ENCODE assay signal across 8 cellular contexts in the genomic region with DNA sequence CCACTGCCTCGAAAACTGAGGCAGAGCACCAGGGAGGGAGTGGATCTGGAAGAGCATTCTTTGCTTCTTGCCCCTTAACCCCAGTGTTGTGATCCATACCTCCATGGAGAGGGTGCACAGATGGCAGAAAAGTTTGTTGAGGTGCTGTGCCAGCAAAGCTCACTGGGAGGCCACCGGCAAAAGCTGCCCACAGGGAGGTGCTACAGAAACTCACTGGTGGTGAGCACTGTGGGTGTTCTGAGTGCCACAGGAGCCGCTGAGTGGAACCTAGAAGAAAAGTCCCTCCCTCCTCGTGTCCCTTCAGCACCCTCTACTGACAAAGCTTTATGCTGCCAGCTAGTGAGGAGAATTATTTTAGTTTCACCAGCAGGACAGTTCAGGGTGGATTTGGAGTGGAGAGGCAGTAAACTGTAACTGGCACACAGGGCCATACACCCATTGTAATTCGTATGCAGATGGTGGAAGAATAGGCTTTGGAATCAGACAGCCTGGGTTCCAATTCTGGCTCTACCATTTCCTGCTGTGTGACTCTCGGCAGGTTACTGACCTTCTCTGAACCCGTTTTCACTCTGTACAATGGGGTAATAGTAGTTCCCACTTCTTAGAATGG.
DNase-seq lines count a peak whose midpoint lies in the region; ATAC-seq and TF ChIP-seq lines count a peak whose summit lies in the region.

No MANE protein-coding gene starts in this region.

- peaks cover 21% of the 10 kb centered on the region for H3K36me3 ChIP-seq in SJSA1

- peak overlapping the region; percentile 54 for H3K27ac Mint-ChIP-seq in activated naive CD8-positive, alpha-beta T cell treated with anti-CD3 and anti-CD28 coated beads, Interleukin-2, amount 50 U/mL, for 24 hours

- H3K4me3 ChIP-seq in HL-60 (replicated peaks; ENCODE audit: insufficient read depth, low read length) (no peak overlapping the region), SJSA1 (no peak overlapping the region), right cardiac atrium (ENCODE audit: low read length) (no peak overlapping the region)

- 46% methylated on average over 7 of the region's 7 CpGs for WGBS in right cardiac atrium

- H3K27me3 ChIP-seq in HL-60 (ENCODE audit: insufficient read depth, poor library complexity, severe bottlenecking) (no peaks in the 10 kb centered on the region), SJSA1 (replicated peaks) (no peaks in the 10 kb centered on the region), right cardiac atrium (ENCODE audit: control insufficient read depth, insufficient read depth) (no peaks in the 10 kb centered on the region)

- DNase-seq in DMS114 treated with DMSO at 0.1 percent for 48 hours (lab: John Stamatoyannopoulos, UW; ENCODE audit: unreplicated experiment) (peak; percentile 42), HL-60 (ENCODE audit: low read depth in 1 of 2, low spot score in 1 of 2) (peak; percentile 54 to 88), SJSA1 (ENCODE audit: low read depth in 1 of 2, low spot score in 2 of 2) (peak; percentile 80 to 84), right cardiac atrium (peak; percentile 52 to 72 (median 70)), smooth muscle cell of the brain vasculature (ENCODE audit: low read depth, low spot score) (peak; percentile 59), LoVo (ENCODE audit: low spot score) (no peak)
- DNase-seq in activated naive CD8-positive, alpha-beta T cell treated with anti-CD3 and anti-CD28 coated beads, Interleukin-2, amount 50 U/mL, for 24 hours = peak; percentile 60

- H3K4me3 Mint-ChIP-seq in activated naive CD8-positive, alpha-beta T cell treated with anti-CD3 and anti-CD28 coated beads, Interleukin-2, amount 50 U/mL, for 24 hours = no peak overlapping the region

- H3K9me3 ChIP-seq in SJSA1 (replicated peaks) = no peaks in the 10 kb centered on the region
- no peaks in the 10 kb centered on the region for H3K9me3 ChIP-seq in right cardiac atrium (ENCODE audit: control insufficient read depth, low read length)

- ATAC-seq in GM19468 (IDR thresholded peaks at IDR 0.05; ENCODE audit: extremely low read depth, unreplicated experiment) (peak; percentile 50), right cardiac atrium (peak; percentile 87 to 91)
- ATAC-seq in activated naive CD8-positive, alpha-beta T cell treated with anti-CD3 and anti-CD28 coated beads, Interleukin-2, amount 50 U/mL, for 24 hours = peak; percentile 90

- no peaks in the 10 kb centered on the region for H3K27me3 Mint-ChIP-seq in activated naive CD8-positive, alpha-beta T cell treated with anti-CD3 and anti-CD28 coated beads, Interleukin-2, amount 50 U/mL, for 24 hours

- H3K36me3 Mint-ChIP-seq in activated naive CD8-positive, alpha-beta T cell treated with anti-CD3 and anti-CD28 coated beads, Interleukin-2, amount 50 U/mL, for 24 hours (ENCODE audit: low read depth) = peaks cover 5% of the 10 kb centered on the region

- intact Hi-C loops in right cardiac atrium (cut with DNase I) = loop anchor here in 2 of 4 donors (5.0 kb wide), 1 partner anchor 136 kb away; no protein-coding TSS in a partner anchor

- H3K27ac ChIP-seq in HL-60 (replicated peaks) = 0 out of 2 replicates have a peak overlapping the region, but pooled peaks have one; percentile 9
- no peak overlapping the region for H3K27ac ChIP-seq in SJSA1
- H3K27ac ChIP-seq in right cardiac atrium (ENCODE audit: low read length) = no peak overlapping the region

- H3K4me1 ChIP-seq in SJSA1 (replicated peaks) = peaks cover 23% of the 10 kb centered on the region
- H3K4me1 ChIP-seq in right cardiac atrium (ENCODE audit: control insufficient read depth, insufficient read depth, low read length) = peaks cover 2% of the 10 kb centered on the region

- H3K9me3 Mint-ChIP-seq in activated naive CD8-positive, alpha-beta T cell treated with anti-CD3 and anti-CD28 coated beads, Interleukin-2, amount 50 U/mL, for 24 hours = no peaks in the 10 kb centered on the region

- H3K4me1 Mint-ChIP-seq in activated naive CD8-positive, alpha-beta T cell treated with anti-CD3 and anti-CD28 coated beads, Interleukin-2, amount 50 U/mL, for 24 hours = peaks cover 29% of the 10 kb centered on the region

- TF ChIP-seq CTCF in HL-60 (IDR thresholded peaks at IDR 0.05; ENCODE audit: insufficient read depth, low read length) = peak; percentile 94
